Comparison of ENCODE assay signal across 11 cellular contexts in genomic region chr16:68901910-68902309, GRCh38. TPM values are rescaled to one million over a fixed set of nuclear protein-coding genes. Genes with fewer than 3 reads are reported as not detected.
DNase-seq lines count a peak whose midpoint lies in the region; ATAC-seq, FAIRE-seq and TF ChIP-seq lines count a peak whose summit lies in the region.
"Had no signal": no experiment of that assay in that cellular context is flagged by ENCODE, and none has a peak within 500 bp of the region (broad histone marks: within the 10 kb centered on the region; RNA-seq: fewer than 3 reads in every experiment).

No MANE protein-coding gene starts in this region.

- TF ChIP-seq CTCF in HFFc6 (IDR thresholded peaks at IDR 0.05): no peak
- no peak for TF ChIP-seq CTCF in brain (conservative IDR thresholded peaks at IDR 0.05)
- TF ChIP-seq CTCF in keratinocyte (optimal IDR thresholded peaks at IDR 0.05 in 1 of 3, IDR thresholded peaks at IDR 0.05 in 1 of 3, conservative IDR thresholded peaks at IDR 0.05 in 1 of 3; ENCODE audit: extremely low read depth in 1 of 3, insufficient read depth in 2 of 3, low read length in 3 of 3): no peak
- TF ChIP-seq CTCF in natural killer cell (IDR thresholded peaks at IDR 0.05): no peak

- H3K27ac Mint-ChIP-seq in HFFc6: peak overlapping the region; percentile 55
- peak overlapping the region; percentile 20 to 97 (median 93) for H3K27ac Mint-ChIP-seq in brain
- no peak overlapping the region for H3K27ac Mint-ChIP-seq in effector memory CD8-positive, alpha-beta T cell
- no peak overlapping the region for H3K27ac Mint-ChIP-seq in natural killer cell
- H3K27ac Mint-ChIP-seq: progenitor cell of endocrine pancreas had no signal

- no peak overlapping the region for H3K27ac ChIP-seq in keratinocyte (ENCODE audit: control insufficient read depth, insufficient read depth, low read length)
- H3K27ac ChIP-seq: ascending aorta, Peyer's patch had no signal

- no peaks in the 10 kb centered on the region for H3K27me3 ChIP-seq in keratinocyte (ENCODE audit: control insufficient read depth, extremely low read depth, insufficient read depth, low read length)
- H3K27me3 ChIP-seq: ascending aorta, Peyer's patch had no signal

- H3K4me2 ChIP-seq in keratinocyte (ENCODE audit: control insufficient read depth, extremely low read depth, insufficient read depth, low read depth, low read length): no peak overlapping the region

- peak overlapping the region; percentile 7 for H3K9ac ChIP-seq in keratinocyte (ENCODE audit: control insufficient read depth, extremely low read depth, insufficient read depth, low read length)

- no peaks in the 10 kb centered on the region for H3K9me3 Mint-ChIP-seq in HFFc6
- no peaks in the 10 kb centered on the region for H3K9me3 Mint-ChIP-seq in brain
- H3K9me3 Mint-ChIP-seq in effector memory CD8-positive, alpha-beta T cell: no peaks in the 10 kb centered on the region
- H3K9me3 Mint-ChIP-seq in natural killer cell: no peaks in the 10 kb centered on the region

- no peaks in the 10 kb centered on the region for H3K79me2 ChIP-seq in keratinocyte (ENCODE audit: control insufficient read depth, insufficient read depth, low read length)

- peak; percentile 17 for FAIRE-seq in keratinocyte (lab: Jason Lieb, UNC)

- peaks cover 11% of the 10 kb centered on the region for H3K4me1 Mint-ChIP-seq in HFFc6 (ENCODE audit: low read depth)
- peaks cover 15% of the 10 kb centered on the region for H3K4me1 Mint-ChIP-seq in brain
- no peaks in the 10 kb centered on the region for H3K4me1 Mint-ChIP-seq in effector memory CD8-positive, alpha-beta T cell (ENCODE audit: low read depth in 2 of 2)
- H3K4me1 Mint-ChIP-seq in natural killer cell: no peaks in the 10 kb centered on the region

- H3K4me1 ChIP-seq in keratinocyte (ENCODE audit: control insufficient read depth, extremely low read depth, insufficient read depth, low read length): peaks cover 11% of the 10 kb centered on the region
- H3K4me1 ChIP-seq: ascending aorta, Peyer's patch had no signal

- DNase-seq in AG08395 (ENCODE audit: low spot score) (peak; percentile 79), HFFc6 (peak; percentile 49), keratinocyte (ENCODE audit: low read depth, low spot score) (no peak), natural killer cell (no peak)
- no peak for DNase-seq in effector memory CD8-positive, alpha-beta T cell

- H3K4me3 Mint-ChIP-seq in HFFc6 (no peak overlapping the region), brain (peak overlapping the region in 3 of 5 experiments; percentile 9 to 75 (median 73)), natural killer cell (no peak overlapping the region)
- no peak overlapping the region for H3K4me3 Mint-ChIP-seq in effector memory CD8-positive, alpha-beta T cell

- H3K9me1 ChIP-seq in keratinocyte (ENCODE audit: control insufficient read depth, extremely low read depth, insufficient read depth, low read length): no peaks in the 10 kb centered on the region

- H3K9me3 ChIP-seq in keratinocyte (ENCODE audit: control insufficient read depth, low read depth, low read length): no peaks in the 10 kb centered on the region
- H3K9me3 ChIP-seq: ascending aorta, Peyer's patch had no signal

- no peaks in the 10 kb centered on the region for H3K27me3 Mint-ChIP-seq in HFFc6 (ENCODE audit: insufficient read depth)
- H3K27me3 Mint-ChIP-seq in brain: no peaks in the 10 kb centered on the region
- H3K27me3 Mint-ChIP-seq in effector memory CD8-positive, alpha-beta T cell: no peaks in the 10 kb centered on the region
- no peaks in the 10 kb centered on the region for H3K27me3 Mint-ChIP-seq in natural killer cell (ENCODE audit: low read depth in 2 of 2)
- H3K27me3 Mint-ChIP-seq: progenitor cell of endocrine pancreas had no signal

- H2AFZ ChIP-seq in keratinocyte (ENCODE audit: control insufficient read depth, low read length): no peak overlapping the region

- no peak overlapping the region for H3K4me3 ChIP-seq in keratinocyte (ENCODE audit: control insufficient read depth in 2 of 3, extremely low read depth in 1 of 3, insufficient read depth in 2 of 3, low read depth in 1 of 3, low read length in 3 of 3)
- H3K4me3 ChIP-seq: ascending aorta, Peyer's patch had no signal

- ATAC-seq in HG02642 (IDR thresholded peaks at IDR 0.05; ENCODE audit: poor library complexity, unreplicated experiment): no peak
- no peak for ATAC-seq in effector memory CD8-positive, alpha-beta T cell (replicated peaks)
- no peak for ATAC-seq in natural killer cell
- no peak for ATAC-seq in HG03108 (IDR thresholded peaks at IDR 0.05; ENCODE audit: unreplicated experiment)

- H3K36me3 Mint-ChIP-seq in HFFc6 (ENCODE audit: low read depth) (no peaks in the 10 kb centered on the region), brain (peaks cover 6% of the 10 kb centered on the region), natural killer cell (no peaks in the 10 kb centered on the region)
- peaks cover 20% of the 10 kb centered on the region for H3K36me3 Mint-ChIP-seq in effector memory CD8-positive, alpha-beta T cell (ENCODE audit: insufficient read depth)

- peaks cover 1 to 10% of the 10 kb centered on the region in 2 experiments for H3K36me3 ChIP-seq in keratinocyte (ENCODE audit: control insufficient read depth in 2 of 2, extremely low read depth in 1 of 2, insufficient read depth in 2 of 2, low read length in 2 of 2)
- H3K36me3 ChIP-seq: Peyer's patch had no signal

- H4K20me1 ChIP-seq in keratinocyte (ENCODE audit: control insufficient read depth, extremely low read depth, insufficient read depth, low read length): no peaks in the 10 kb centered on the region

- dilution Hi-C loops in keratinocyte (cut with MboI; ENCODE audit: extremely low pct_ligation_motif_present, low sequenced_read_pairs): no loop called here

- intact Hi-C loops in natural killer cell (cut with micrococcal nuclease): no loop called here

RNA-seq across cellular contexts. Expression of gene TANGO6, which starts 58.6 kb away (rescaled TPM):
- 10 to 100 TPM; 14.7 to 22.1 (median 18.9) TPM for total RNA-seq in HFFc6 (2021; fragmentation: NEBNext Ultra II Directional; extraction: Animal tissue kit (Norgen Biotek cat#: 25700))
- polyA plus RNA-seq in brain (ENCODE audit: insufficient read depth, low read depth, low replicate concordance) (8.3 TPM), keratinocyte (9.4 to 13.1 TPM (median 13.0 TPM) in 3 replicates)
- polyA plus RNA-seq in keratinocyte (2011; ENCODE audit: low read depth): 6.4 TPM
- polyA plus RNA-seq in keratinocyte (2011; cell fraction: cytosol; rRNA removed): 6.5 and 9.4 TPM in 2 replicates
- polyA plus RNA-seq in keratinocyte (2011; cell fraction: nucleus; rRNA removed): 13.4 and 14.3 TPM in 2 replicates
- 5.4 and 11.6 TPM in 2 replicates for polyA plus RNA-seq in keratinocyte (2012; ENCODE audit: low replicate concordance)
- 51.2 to 113 TPM (median 56.7 TPM) in 3 replicates for polyA minus RNA-seq in keratinocyte
- polyA minus RNA-seq in keratinocyte (2011; cell fraction: cytosol; rRNA and poly(A)+ RNA removed): 9.4 TPM
- polyA minus RNA-seq in keratinocyte (2011; cell fraction: nucleus; rRNA and poly(A)+ RNA removed): 31.1 and 79.9 TPM in 2 replicates
- 10 to 100 TPM; 21.2 to 27.3 (median 23.9) TPM for total RNA-seq in natural killer cell

Comparison
In these comparisons a context has a peak if more than half of its experiments do, and no peak if none do; other contexts are left out.
1. DNase-seq: peak in AG08395 (single experiment) and HFFc6 (single experiment); none in keratinocyte (single experiment), effector memory CD8-positive, alpha-beta T cell (0 of 3) and natural killer cell (single experiment).
2. H3K27ac Mint-ChIP-seq: peak in HFFc6 (single experiment) and brain (5 of 5); none in effector memory CD8-positive, alpha-beta T cell (0 of 2) and natural killer cell (0 of 2).
3. H3K4me3 Mint-ChIP-seq: peak in brain (3 of 5); none in HFFc6 (single experiment), effector memory CD8-positive, alpha-beta T cell (0 of 2) and natural killer cell (single experiment).